In the genomic region with DNA sequence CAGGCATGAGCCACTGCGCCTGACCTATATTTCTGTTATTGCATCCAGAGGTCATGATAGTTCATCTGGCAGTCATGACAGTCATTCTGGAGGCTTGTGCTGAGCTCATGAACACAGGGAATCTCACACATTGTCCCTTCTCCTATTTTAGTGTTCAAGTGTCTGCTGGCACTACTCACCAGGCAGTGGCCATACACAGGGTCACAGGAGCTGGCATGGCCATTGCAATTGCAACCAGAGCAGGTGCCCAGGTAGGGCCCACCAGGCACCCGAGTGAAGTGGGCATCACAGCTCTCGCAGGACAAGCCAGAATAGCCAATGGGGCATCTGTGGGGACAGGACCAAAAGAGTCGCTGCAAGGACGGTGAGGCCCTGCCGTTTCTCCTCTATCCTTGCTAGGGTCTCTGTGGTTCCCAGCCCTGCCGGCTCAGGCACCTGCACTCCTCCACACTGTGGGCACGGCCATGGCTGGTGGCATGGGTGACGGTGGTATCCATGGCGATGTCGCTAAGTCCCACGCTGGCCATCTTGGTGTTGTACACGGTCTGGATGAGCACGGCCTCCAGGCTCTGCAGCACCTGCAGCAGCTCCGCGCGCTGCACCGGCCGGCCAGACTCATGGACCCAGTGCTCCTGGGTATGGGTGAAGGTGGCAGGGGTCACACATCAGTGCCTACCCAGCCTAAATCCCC, we compare ENCODE assay signal across 22 cellular contexts.
"Had no signal": no experiment of that assay in that cellular context is flagged by ENCODE, and none has a peak within 500 bp of the region (broad histone marks: within the 10 kb centered on the region; RNA-seq: fewer than 3 reads in every experiment).

No MANE protein-coding gene starts in this region.

- DNase-seq: activated CD4-positive, alpha-beta T cell treated with anti-CD3 and anti-CD28 coated beads for 4 hours; activated CD4-positive, alpha-beta T cell treated with anti-CD3 and anti-CD28 coated beads, Interleukin-2, amount 50 U/mL, for 4 hours; activated CD4-positive, CD25-positive, alpha-beta regulatory T cell; activated naive CD4-positive, alpha-beta T cell; endodermal cell; hypothalamus; immature natural killer cell; kidney; mucosa of descending colon; ovary; stimulated activated CD4-positive, alpha-beta T cell treated with anti-CD3 and anti-CD28 coated beads, Interleukin-1b, Interleukin-23, amount 100 ng/mL, for 48 hours; stimulated activated CD4-positive, alpha-beta T cell treated with anti-CD3 and anti-CD28 coated beads, Interleukin-4, amount 100 ng/mL, for 4 hours; stimulated activated CD8-positive, alpha-beta memory T cell treated with anti-CD3 and anti-CD28 coated beads, Interleukin-4, amount 100 ng/mL, for 48 hours; stimulated activated naive CD8-positive, alpha-beta T cell treated with anti-CD3 and anti-CD28 coated beads, Interleukin-15, amount 100 ng/mL, for 72 hours; T-helper 1 cell; thyroid gland; upper lobe of right lung had no signal

- H3K36me3 ChIP-seq: neutrophil, ovary had no signal

- ATAC-seq: activated naive CD4-positive, alpha-beta T cell treated with anti-CD3 and anti-CD28 coated beads, Interleukin-2, amount 50 U/mL, for 72 hours; mucosa of descending colon; stimulated activated naive CD8-positive, alpha-beta T cell treated with anti-CD3 and anti-CD28 coated beads, Interleukin-15, amount 100 ng/mL, for 72 hours; upper lobe of right lung had no signal

- H3K4me2 ChIP-seq: smooth muscle cell had no signal

- H3K27me3 ChIP-seq: breast epithelium, neutrophil, ovary, thyroid gland, upper lobe of right lung had no signal

- H3K4me1 ChIP-seq: breast epithelium, thyroid gland, upper lobe of right lung had no signal

- H3K9me3 ChIP-seq: breast epithelium, mucosa of descending colon, neutrophil, ovary, thyroid gland, upper lobe of right lung had no signal

- H3K4me3 ChIP-seq: breast epithelium, lung, mucosa of descending colon, ovary, smooth muscle cell, thyroid gland, upper lobe of right lung had no signal

- H3K27ac ChIP-seq: breast epithelium, neutrophil, ovary, thyroid gland, upper lobe of right lung had no signal
